In the genomic region with DNA sequence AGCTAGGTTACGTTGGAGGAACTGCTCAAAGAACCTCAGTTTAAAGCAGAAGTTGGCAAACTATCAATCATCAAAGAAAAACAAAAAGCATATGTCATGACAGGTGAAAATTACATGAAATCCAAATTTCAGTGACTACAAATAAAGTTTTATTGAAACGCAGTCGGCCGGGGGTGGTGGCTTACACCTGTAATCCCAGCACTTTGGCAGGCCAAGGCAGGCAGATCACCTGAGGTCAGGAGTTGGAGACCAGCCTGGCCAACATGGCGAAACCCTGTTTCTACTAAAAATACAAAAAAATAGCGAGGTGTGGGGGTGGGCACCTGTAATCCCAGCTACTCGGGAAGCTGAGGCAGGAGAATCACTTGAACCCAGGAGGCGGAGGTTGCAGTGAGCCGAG, we compare ENCODE assay signal across 14 cellular contexts. TPM values are rescaled to one million over a fixed set of nuclear protein-coding genes. Genes with fewer than 3 reads are reported as not detected.
DNase-seq lines count a peak whose midpoint lies in the region; ATAC-seq, FAIRE-seq and TF ChIP-seq lines count a peak whose summit lies in the region.
"Not testable (repeated sequence)": the region's sequence is repeated elsewhere in the genome, so short reads cannot be mapped to it uniquely, and the experiment has no call there.
"Had no signal": no experiment of that assay in that cellular context is flagged by ENCODE, and none has a peak within 500 bp of the region (broad histone marks: within the 10 kb centered on the region; RNA-seq: fewer than 3 reads in every experiment).

No MANE protein-coding gene starts in this region.

- not testable (repeated sequence) for H3K23ac ChIP-seq in IMR-90 (ENCODE audit: low read depth, low read length)

- H3K9me3 ChIP-seq in IMR-90 (ENCODE audit: control insufficient read depth, insufficient read depth, low read length); K562 (replicated peaks; ENCODE audit: control insufficient read depth, insufficient read depth, low read depth, low read length); HepG2 (ENCODE audit: low read length); right lobe of liver: not testable (repeated sequence)

- TF ChIP-seq RAD21 in IMR-90 (IDR thresholded peaks at IDR 0.05; ENCODE audit: low read length); K562 (CRISPR knock-in tag; conservative IDR thresholded peaks at IDR 0.05 in 1 of 2, IDR thresholded peaks at IDR 0.05 in 1 of 2); HepG2 (CRISPR knock-in tag; IDR thresholded peaks at IDR 0.05): not testable (repeated sequence)

- dilution Hi-C loops in IMR-90 (cut with HindIII; ENCODE audit: low sequenced_read_pairs, unreplicated experiment) = not testable (repeated sequence)

- not testable (repeated sequence) for ATAC-seq in IMR-90 (ENCODE audit: low read depth); K562; HepG2; right lobe of liver

- not testable (repeated sequence) for FAIRE-seq in K562 (lab: Jason Lieb, UNC); HepG2 (lab: Jason Lieb, UNC)

- BruUV-seq in IMR-90 (replicated peaks; lab: Mats Ljungman, UMichigan) = TSS peak; percentile 49
- BruUV-seq in K562 (replicated peaks; lab: Mats Ljungman, UMichigan); HepG2 (replicated peaks; lab: Mats Ljungman, UMichigan): not testable (repeated sequence)

- H3K9ac ChIP-seq in IMR-90 (ENCODE audit: low read depth, low read length); K562 (ENCODE audit: insufficient read depth in 1 of 2, low read depth in 2 of 2, low read length in 2 of 2); HepG2 (ENCODE audit: insufficient read depth, low read depth, low read length): not testable (repeated sequence)

- H2BK15ac ChIP-seq in IMR-90 (ENCODE audit: low read depth, low read length) = not testable (repeated sequence)

- not testable (repeated sequence) for H4K8ac ChIP-seq in IMR-90 (ENCODE audit: low read depth in 2 of 2, low read length in 2 of 2)

- H2BK5ac ChIP-seq in IMR-90 (ENCODE audit: low read depth, low read length, poor library complexity, severe bottlenecking) = not testable (repeated sequence)

- H3K79me2 ChIP-seq in K562 (ENCODE audit: control insufficient read depth, insufficient read depth, low read length); HepG2 (ENCODE audit: insufficient read depth, low read length): not testable (repeated sequence)

- not testable (repeated sequence) for H3K4me1 ChIP-seq in IMR-90 (ENCODE audit: control insufficient read depth, insufficient read depth, low read length); K562 (replicated peaks in 1 of 2; ENCODE audit: control insufficient read depth in 2 of 2, insufficient read depth in 2 of 2, low read length in 2 of 2); right lobe of liver
- peaks cover 15% of the 10 kb centered on the region for H3K4me1 ChIP-seq in HepG2 (ENCODE audit: insufficient read depth, low read length)

- not testable (repeated sequence) for H3K4me3 ChIP-seq in IMR-90 (ENCODE audit: insufficient read depth, low read depth, low read length); K562; HepG2 (replicated peaks in 1 of 3; ENCODE audit: insufficient read depth in 1 of 3, low read depth in 2 of 3, low read length in 3 of 3); right lobe of liver

- POLR2A ChIA-PET in IMR-90 (lab: Charles Lee; ENCODE audit: unreplicated experiment); K562 (lab: Yijun Ruan, JAX); HepG2 (lab: Yijun Ruan, JAX): not testable (repeated sequence)

- not testable (repeated sequence) for H4K5ac ChIP-seq in IMR-90 (ENCODE audit: low read depth, low read length)

- not testable (repeated sequence) for H2BK120ac ChIP-seq in IMR-90 (ENCODE audit: low read depth, low read length)

- not testable (repeated sequence) for H3K18ac ChIP-seq in IMR-90 (ENCODE audit: low read depth, low read length)

- not testable (repeated sequence) for TF ChIP-seq EP300 in K562 (IDR thresholded peaks at IDR 0.05; ENCODE audit: low read length); HepG2 (IDR thresholded peaks at IDR 0.05; ENCODE audit: low read depth in 2 of 2, low read length in 2 of 2); HepG2 (CRISPR knock-in tag; IDR thresholded peaks at IDR 0.05; ENCODE audit: borderline replicate concordance)

- in situ Hi-C loops in IMR-90 (cut with MboI; ENCODE audit: low sequenced_read_pairs); K562 (cut with MboI); HepG2 (cut with HindIII; ENCODE audit: extremely low pct_ligation_motif_present, low pct_unique_long_range_greater_than_20kb): not testable (repeated sequence)

- WGBS in IMR-90 (ENCODE audit: extremely low coverage in 2 of 2, insufficient read length in 1 of 2), 2 experiments = no CpG with 5 or more reads among the region's 9 CpGs
- WGBS in K562 (ENCODE audit: insufficient coverage, low coverage, missing lambda C conversion rate) = 17% methylated on average over 5 of the region's 9 CpGs
- 96% methylated on average over 8 of the region's 9 CpGs for WGBS in HepG2 (ENCODE audit: low lambda C conversion rate)
- WGBS in right lobe of liver (ENCODE audit: insufficient coverage, low coverage, low lambda C conversion rate, missing lambda C conversion rate) = 63% methylated on average over 5 of the region's 9 CpGs

- H3K9me1 ChIP-seq in IMR-90 (ENCODE audit: insufficient read depth, low read length); K562 (ENCODE audit: control insufficient read depth, insufficient read depth, low read length): not testable (repeated sequence)

- not testable (repeated sequence) for H3K36me3 ChIP-seq in IMR-90 (ENCODE audit: control insufficient read depth, insufficient read depth, low read length); K562 (ENCODE audit: control insufficient read depth, insufficient read depth, low read length); HepG2 (replicated peaks in 1 of 2; ENCODE audit: control insufficient read depth in 1 of 2, insufficient read depth in 2 of 2, low read length in 2 of 2); right lobe of liver

- not testable (repeated sequence) for H3K56ac ChIP-seq in IMR-90 (ENCODE audit: extremely low read depth, insufficient read depth, low read length)

- not testable (repeated sequence) for H3K4ac ChIP-seq in IMR-90 (ENCODE audit: low read depth, low read length)

- H3K4me2 ChIP-seq in IMR-90 (ENCODE audit: low read depth, low read length); K562 (ENCODE audit: insufficient read depth, low read length); HepG2 (ENCODE audit: low read depth, low read length): not testable (repeated sequence)

- H2AFZ ChIP-seq in IMR-90 (replicated peaks; ENCODE audit: low read length, poor library complexity); K562 (ENCODE audit: low read depth, low read length); HepG2 (ENCODE audit: low read length): not testable (repeated sequence)

- H2AK5ac ChIP-seq in IMR-90 (ENCODE audit: low read depth, low read length) = not testable (repeated sequence)

- H3K79me1 ChIP-seq in IMR-90 (ENCODE audit: low read depth in 1 of 2, low read length in 2 of 2) = not testable (repeated sequence)

- TF ChIP-seq CTCF in IMR-90 (conservative IDR thresholded peaks at IDR 0.05; ENCODE audit: low read depth, low read length); K562 (IDR thresholded peaks at IDR 0.05 in 2 of 3, conservative IDR thresholded peaks at IDR 0.05 in 1 of 3; ENCODE audit: insufficient read depth in 2 of 3, low read depth in 1 of 3, low read length in 3 of 3); HepG2 (CRISPR knock-in tag; IDR thresholded peaks at IDR 0.05); right lobe of liver (IDR thresholded peaks at IDR 0.05): not testable (repeated sequence)

- not testable (repeated sequence) for H3K27ac ChIP-seq in IMR-90 (ENCODE audit: insufficient read depth, low read length); K562 (ENCODE audit: extremely low read depth, low read depth, low read length); HepG2 (ENCODE audit: extremely low read length, insufficient read depth, low read length)
- H3K27ac ChIP-seq in right lobe of liver = peak overlapping the region in 2 of 3 donors; percentile 10 to 80

- H3K27me3 ChIP-seq in IMR-90 (ENCODE audit: control insufficient read depth, insufficient read depth, low read length); K562 (ENCODE audit: control insufficient read depth in 2 of 2, insufficient read depth in 2 of 2, low read length in 2 of 2); HepG2 (ENCODE audit: control insufficient read depth in 1 of 2, insufficient read depth in 2 of 2, low read length in 2 of 2); right lobe of liver: not testable (repeated sequence)

- not testable (repeated sequence) for DNase-seq in IMR-90; K562 (ENCODE audit: extremely low read depth in 1 of 4, low spot score in 3 of 4); HepG2 (ENCODE audit: low spot score); right lobe of liver
- peak; percentile 28 for DNase-seq in ureter (ENCODE audit: low spot score)

- CTCF ChIA-PET in IMR-90 (lab: Yijun Ruan, JAX); K562 (lab: Yijun Ruan, JAX; ENCODE audit: low intra/inter-chr PET ratio); HepG2 (lab: Yijun Ruan, JAX; ENCODE audit: low intra/inter-chr PET ratio, low total read pairs): not testable (repeated sequence)

- not testable (repeated sequence) for H2BK20ac ChIP-seq in IMR-90 (ENCODE audit: low read depth, low read length)

- H4K20me1 ChIP-seq in IMR-90 (ENCODE audit: insufficient read depth, low read length); K562 (replicated peaks; ENCODE audit: control insufficient read depth, insufficient read depth, low read length); HepG2 (ENCODE audit: insufficient read depth, low read length): not testable (repeated sequence)

- intact Hi-C loops in IMR-90 (cut with micrococcal nuclease); K562 (cut with micrococcal nuclease); HepG2 (cut with micrococcal nuclease; ENCODE audit: unreplicated experiment); right lobe of liver (cut with DNase I): not testable (repeated sequence)

- H2AK9ac ChIP-seq in IMR-90 (replicated peaks; ENCODE audit: low read depth, low read length, poor library complexity) = not testable (repeated sequence)

- TF ChIP-seq POLR2A in IMR-90 (IDR thresholded peaks at IDR 0.05; ENCODE audit: low read depth, low read length); K562 (conservative IDR thresholded peaks at IDR 0.05); HepG2 (IDR thresholded peaks at IDR 0.05; ENCODE audit: insufficient read depth in 1 of 2, low read depth in 2 of 2, low read length in 2 of 2); right lobe of liver (IDR thresholded peaks at IDR 0.05): not testable (repeated sequence)

- H4K91ac ChIP-seq in IMR-90 (ENCODE audit: insufficient read depth, low read depth, low read length) = not testable (repeated sequence)

- H3K14ac ChIP-seq in IMR-90 (replicated peaks; ENCODE audit: low read depth, low read length) = not testable (repeated sequence)

RNA-seq across cellular contexts. Expression of gene ABCC6, which starts 2.8 kb away (rescaled TPM):
- total RNA-seq in IMR-90 (2012; rRNA removed) = 0.36 and 0.56 TPM in 2 replicates
- 1.3 and 1.5 TPM in 2 replicates for polyA plus RNA-seq in IMR-90 (2012; rRNA removed)
- 0.29 and 1.1 TPM in 2 replicates for polyA plus RNA-seq in IMR-90 (2012; cell fraction: cytosol; rRNA removed)
- 2.6 TPM in 2 replicates for polyA plus RNA-seq in IMR-90 (2012; cell fraction: nucleus; rRNA removed; ENCODE audit: low replicate concordance)
- 0.86 TPM in 1 of 2 replicates, not detected in the other for total RNA-seq in K562 (2011; cell fraction: chromatin; rRNA removed; ENCODE audit: low replicate concordance)
- total RNA-seq in K562 (2011; cell fraction: nucleolus; rRNA removed) = 0.50 TPM in 1 of 2 replicates, not detected in the other
- 0.15 TPM in 1 of 2 replicates, not detected in the other for total RNA-seq in K562 (2011; cell fraction: nucleoplasm; rRNA removed)
- 0.16 TPM in 1 of 2 replicates, not detected in the other for total RNA-seq in K562 (2014; rRNA removed)
- total RNA-seq in K562 (2014; rRNA removed; fragmentation: Illumina TruSeq; extraction: Trizol) = not detected in 2 replicates
- total RNA-seq in K562 (2015; rRNA removed; fragmentation: Illumina TruSeq; extraction: Trizol) = not detected in 2 replicates
- 0.07 TPM in 1 of 2 replicates, not detected in the other for total RNA-seq in K562 (2021)
- polyA plus RNA-seq in K562 (2011; rRNA removed) = 0.03 and 0.18 TPM in 2 replicates
- 0.07 and 0.24 TPM in 2 replicates for polyA plus RNA-seq in K562 (2011; cell fraction: cytosol; rRNA removed)
- polyA plus RNA-seq in K562 (2011; cell fraction: nucleus; rRNA removed) = 0.11 and 0.14 TPM in 2 replicates
- polyA plus RNA-seq in K562 (2012) = 0.07 and 0.23 TPM in 2 replicates
- polyA plus RNA-seq in K562 (2014; fragmentation: Illumina TruSeq; extraction: Trizol) = not detected in 2 replicates
- polyA plus RNA-seq in K562 (2014; fragmentation: Nextera tagmentation; extraction: Ambion mirVana) = under 1 TPM; 0.03 to 0.17 TPM
- 0.46 TPM in 1 of 2 replicates, not detected in the other for polyA plus RNA-seq in K562 (2014; rRNA removed)
- polyA minus RNA-seq in K562 (2011; rRNA and poly(A)+ RNA removed) = not detected in 2 replicates
- polyA minus RNA-seq in K562 (2011; cell fraction: cytosol; rRNA and poly(A)+ RNA removed) = not detected in 2 replicates
- polyA minus RNA-seq in K562 (2011; cell fraction: nucleus; rRNA and poly(A)+ RNA removed) = not detected in 2 replicates
- 69.0 and 105 TPM in 2 replicates for total RNA-seq in HepG2 (2016; rRNA removed; fragmentation: Illumina TruSeq; extraction: Trizol)
- 46.6 and 50.0 TPM in 2 replicates for total RNA-seq in HepG2 (2016; cell fraction: cytosol; rRNA removed; fragmentation: Illumina TruSeq; extraction: Trizol; ENCODE audit: low read depth)
- total RNA-seq in HepG2 (2016; cell fraction: insoluble cytoplasmic fraction; rRNA removed; fragmentation: Illumina TruSeq; extraction: Trizol) = 66.2 and 111 TPM in 2 replicates
- 72.4 and 74.0 TPM in 2 replicates for total RNA-seq in HepG2 (2016; cell fraction: membrane; rRNA removed; fragmentation: Illumina TruSeq; extraction: Trizol)
- 130 and 145 TPM in 2 replicates for total RNA-seq in HepG2 (2016; cell fraction: nucleus; rRNA removed; fragmentation: Illumina TruSeq; extraction: Trizol)
- 82.4 and 93.6 TPM in 2 replicates for polyA plus RNA-seq in HepG2 (2011; rRNA removed)
- polyA plus RNA-seq in HepG2 (2011; cell fraction: cytosol; rRNA removed) = 54.2 and 60.1 TPM in 2 replicates
- polyA plus RNA-seq in HepG2 (2011; cell fraction: nucleus; rRNA removed) = 278 and 296 TPM in 2 replicates
- 40.5 and 55.8 TPM in 2 replicates for polyA plus RNA-seq in HepG2 (2012)
- polyA plus RNA-seq in HepG2 (2016; cell fraction: cytosol; fragmentation: Illumina TruSeq; extraction: Trizol; ENCODE audit: low read depth) = 42.5 and 47.9 TPM in 2 replicates
- 81.9 and 89.8 TPM in 2 replicates for polyA plus RNA-seq in HepG2 (2016; cell fraction: insoluble cytoplasmic fraction; fragmentation: Illumina TruSeq; extraction: Trizol; ENCODE audit: low read depth)
- 76.1 and 80.8 TPM in 2 replicates for polyA plus RNA-seq in HepG2 (2016; cell fraction: membrane; fragmentation: Illumina TruSeq; extraction: Trizol; ENCODE audit: low read depth)
- polyA plus RNA-seq in HepG2 (2016; cell fraction: nucleus; fragmentation: Illumina TruSeq; extraction: Trizol; ENCODE audit: insufficient read depth, low read depth) = 234 and 237 TPM in 2 replicates
- 3.8 and 144 TPM in 2 replicates for polyA minus RNA-seq in HepG2 (2011; rRNA and poly(A)+ RNA removed; ENCODE audit: low replicate concordance)
- polyA minus RNA-seq in HepG2 (2011; cell fraction: cytosol; rRNA and poly(A)+ RNA removed) = 22.9 and 30.3 TPM in 2 replicates
- polyA minus RNA-seq in HepG2 (2011; cell fraction: nucleus; rRNA and poly(A)+ RNA removed) = 184 and 244 TPM in 2 replicates
- total RNA-seq in right lobe of liver = 100 to 1,000 TPM in 3 of 6 experiments, 10 to 100 TPM in 3; 54.9 to 115 (median 97.1) TPM
- total RNA-seq in ureter = 0.29 TPM
- total RNA-seq: A172; A673; B cell; CD4-positive, alpha-beta memory T cell; CD4-positive, alpha-beta T cell; CD4-positive, CD25-positive, alpha-beta regulatory T cell; CD8-positive, alpha-beta memory T cell; CD8-positive, alpha-beta T cell; Daoy had no signal

RNA-seq across cellular contexts. Expression of gene NOMO3, which starts 11.9 kb away (rescaled TPM):
- total RNA-seq in IMR-90 (2012; rRNA removed) (57.5 and 109 TPM in 2 replicates), K562 (2014; rRNA removed) (7.0 and 12.1 TPM in 2 replicates), K562 (2014; rRNA removed; fragmentation: Illumina TruSeq; extraction: Trizol) (12.7 and 16.3 TPM in 2 replicates), K562 (2015; rRNA removed; fragmentation: Illumina TruSeq; extraction: Trizol) (12.5 and 15.3 TPM in 2 replicates), K562 (2021) (20.2 and 21.3 TPM in 2 replicates), HepG2 (2016; rRNA removed; fragmentation: Illumina TruSeq; extraction: Trizol) (17.2 and 44.0 TPM in 2 replicates), right lobe of liver (10 to 100 TPM; 23.5 to 50.4 (median 31.5) TPM), ureter (56.6 TPM)
- polyA plus RNA-seq in IMR-90 (2012; rRNA removed) (47.3 and 55.5 TPM in 2 replicates), K562 (2011; rRNA removed) (22.4 and 27.0 TPM in 2 replicates), K562 (2014; fragmentation: Illumina TruSeq; extraction: Trizol) (26.1 and 37.2 TPM in 2 replicates), K562 (2014; fragmentation: Nextera tagmentation; extraction: Ambion mirVana) (1 to 10 TPM; 1.0 to 3.1 TPM), K562 (2014; rRNA removed) (7.3 and 9.1 TPM in 2 replicates), HepG2 (2011; rRNA removed) (80.8 and 85.8 TPM in 2 replicates)
- polyA plus RNA-seq in IMR-90 (2012; cell fraction: cytosol; rRNA removed) = 15.3 and 17.7 TPM in 2 replicates
- 57.4 and 114 TPM in 2 replicates for polyA plus RNA-seq in IMR-90 (2012; cell fraction: nucleus; rRNA removed; ENCODE audit: low replicate concordance)
- total RNA-seq in K562 (2011; cell fraction: chromatin; rRNA removed; ENCODE audit: low replicate concordance) = 192 and 230 TPM in 2 replicates
- 120 and 136 TPM in 2 replicates for total RNA-seq in K562 (2011; cell fraction: nucleolus; rRNA removed)
- 155 and 200 TPM in 2 replicates for total RNA-seq in K562 (2011; cell fraction: nucleoplasm; rRNA removed)
- polyA plus RNA-seq in K562 (2011; cell fraction: cytosol; rRNA removed) = 5.8 and 10.8 TPM in 2 replicates
- polyA plus RNA-seq in K562 (2011; cell fraction: nucleus; rRNA removed) = 64.5 and 80.3 TPM in 2 replicates
- polyA plus RNA-seq in K562 (2012) = 15.8 and 30.5 TPM in 2 replicates
- 42.8 and 58.4 TPM in 2 replicates for polyA minus RNA-seq in K562 (2011; rRNA and poly(A)+ RNA removed)
- 17.9 and 22.8 TPM in 2 replicates for polyA minus RNA-seq in K562 (2011; cell fraction: cytosol; rRNA and poly(A)+ RNA removed)
- 27.1 and 43.2 TPM in 2 replicates for polyA minus RNA-seq in K562 (2011; cell fraction: nucleus; rRNA and poly(A)+ RNA removed)
- total RNA-seq in HepG2 (2016; cell fraction: cytosol; rRNA removed; fragmentation: Illumina TruSeq; extraction: Trizol; ENCODE audit: low read depth) = 31.5 and 33.0 TPM in 2 replicates
- 14.3 and 47.7 TPM in 2 replicates for total RNA-seq in HepG2 (2016; cell fraction: insoluble cytoplasmic fraction; rRNA removed; fragmentation: Illumina TruSeq; extraction: Trizol)
- 25.3 and 26.3 TPM in 2 replicates for total RNA-seq in HepG2 (2016; cell fraction: membrane; rRNA removed; fragmentation: Illumina TruSeq; extraction: Trizol)
- total RNA-seq in HepG2 (2016; cell fraction: nucleus; rRNA removed; fragmentation: Illumina TruSeq; extraction: Trizol) = 79.2 and 109 TPM in 2 replicates
- polyA plus RNA-seq in HepG2 (2011; cell fraction: cytosol; rRNA removed) = 22.4 and 52.5 TPM in 2 replicates
- 206 and 219 TPM in 2 replicates for polyA plus RNA-seq in HepG2 (2011; cell fraction: nucleus; rRNA removed)
- 98.9 and 131 TPM in 2 replicates for polyA plus RNA-seq in HepG2 (2012)
- polyA plus RNA-seq in HepG2 (2016; cell fraction: cytosol; fragmentation: Illumina TruSeq; extraction: Trizol; ENCODE audit: low read depth) = 2.0 and 3.3 TPM in 2 replicates
- 7.8 and 8.3 TPM in 2 replicates for polyA plus RNA-seq in HepG2 (2016; cell fraction: insoluble cytoplasmic fraction; fragmentation: Illumina TruSeq; extraction: Trizol; ENCODE audit: low read depth)
- 3.5 and 4.3 TPM in 2 replicates for polyA plus RNA-seq in HepG2 (2016; cell fraction: membrane; fragmentation: Illumina TruSeq; extraction: Trizol; ENCODE audit: low read depth)
- 123 and 146 TPM in 2 replicates for polyA plus RNA-seq in HepG2 (2016; cell fraction: nucleus; fragmentation: Illumina TruSeq; extraction: Trizol; ENCODE audit: insufficient read depth, low read depth)
- polyA minus RNA-seq in HepG2 (2011; rRNA and poly(A)+ RNA removed; ENCODE audit: low replicate concordance) = 124 and 446 TPM in 2 replicates
- polyA minus RNA-seq in HepG2 (2011; cell fraction: cytosol; rRNA and poly(A)+ RNA removed) = 66.0 and 80.2 TPM in 2 replicates
- 170 and 246 TPM in 2 replicates for polyA minus RNA-seq in HepG2 (2011; cell fraction: nucleus; rRNA and poly(A)+ RNA removed)

Comparison
In these comparisons a context has a peak if more than half of its experiments do, and no peak if none do; other contexts are left out.
1. RNA of gene ABCC6, which starts 2.8 kb away (total RNA-seq): 54.9 to 115 TPM in right lobe of liver and 46.6 to 145 TPM in HepG2; 0.36 to 0.56 TPM in IMR-90, 0.29 TPM in ureter (single experiment) and 0.07 to 0.86 TPM in K562; every median in the first group is over 10 times any median in the second.